Comparison of ENCODE assay signal across 19 cellular contexts in the genomic region with DNA sequence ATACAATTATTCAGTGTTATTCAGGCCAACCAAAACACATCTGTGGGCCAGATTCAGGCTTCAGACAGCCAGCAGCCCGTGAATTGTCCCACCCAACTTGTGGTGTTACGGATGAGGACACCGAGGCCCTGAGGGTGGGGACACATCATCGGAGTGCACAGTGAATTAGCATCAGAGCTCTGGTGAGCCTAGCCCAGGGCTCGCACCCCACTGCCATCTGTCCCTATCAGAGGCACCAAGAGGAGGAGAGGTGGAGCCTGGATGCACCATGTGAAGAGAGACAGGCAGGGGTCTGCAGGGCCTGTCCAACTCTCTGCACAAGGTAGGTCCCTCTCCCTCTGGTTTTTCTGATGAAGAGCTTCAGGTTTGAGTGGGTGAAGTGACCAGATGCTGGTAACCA. TPM values are rescaled to one million over a fixed set of nuclear protein-coding genes. Genes with fewer than 3 reads are reported as not detected.
"Had no signal": no experiment of that assay in that cellular context is flagged by ENCODE, and none has a peak within 500 bp of the region (broad histone marks: within the 10 kb centered on the region; RNA-seq: fewer than 3 reads in every experiment).

No MANE protein-coding gene starts in this region.

- H3K4me1 ChIP-seq: colonic mucosa, sigmoid colon, transverse colon had no signal

- DNase-seq: activated CD4-positive, alpha-beta T cell treated with anti-CD3 and anti-CD28 coated beads, Interleukin-2, amount 10 ng/mL, durations not matched to agents 7 days and 5 days; activated naive CD8-positive, alpha-beta T cell treated with anti-CD3 and anti-CD28 coated beads, Interleukin-2, amount 10 ng/mL, durations not matched to agents 7 days and 5 days; activated T-cell treated with anti-CD3 and anti-CD28 coated beads, Interleukin-2, amount 50 U/mL, for 72 hours; central memory CD4-positive, alpha-beta T cell; colonic mucosa; erythroblast; kidney; mammary epithelial cell; mucosa of descending colon; naive B cell; stimulated activated CD8-positive, alpha-beta memory T cell treated with anti-CD3 and anti-CD28 coated beads, Interleukin-4, amount 100 ng/mL, for 48 hours; stimulated activated naive CD4-positive, alpha-beta T cell treated with Interleukin-2 at 50 U/mL for 16 hours; substantia nigra; transverse colon had no signal

- H3K27ac ChIP-seq: colonic mucosa, sigmoid colon, transverse colon had no signal

- H3K27me3 ChIP-seq: colonic mucosa, sigmoid colon, transverse colon had no signal

- ATAC-seq: activated CD4-positive, CD25-positive, alpha-beta regulatory T cell treated with anti-CD3 and anti-CD28 coated beads, Interleukin-2, amount 50 U/mL, for 24 hours; activated T-cell treated with anti-CD3 and anti-CD28 coated beads, Interleukin-2, amount 50 U/mL, for 72 hours; left lobe of liver; mucosa of descending colon had no signal

- H3K9me3 ChIP-seq: colonic mucosa, mucosa of descending colon, sigmoid colon, transverse colon had no signal

- H3K36me3 ChIP-seq: colonic mucosa, sigmoid colon, transverse colon had no signal

- H3K4me3 ChIP-seq: colonic mucosa, mucosa of descending colon, sigmoid colon, transverse colon had no signal

RNA-seq across cellular contexts. Expression of a gene that starts 14.9 kb away (rescaled TPM):
- total RNA-seq: activated CD8-positive, alpha-beta memory T cell treated with anti-CD3 and anti-CD28 coated beads for 36 hours; activated T-cell treated with anti-CD3 and anti-CD28 coated beads, Interleukin-2, amount 50 U/mL, for 72 hours; pulmonary artery endothelial cell had no signal
